18 cellular contexts compared by ENCODE assay signal in genomic region chr7:67021260-67021659, GRCh38. TPM values are rescaled to one million over a fixed set of nuclear protein-coding genes. Genes with fewer than 3 reads are reported as not detected.
DNase-seq lines count a peak whose midpoint lies in the region; ATAC-seq and TF ChIP-seq lines count a peak whose summit lies in the region.
"Had no signal": no experiment of that assay in that cellular context is flagged by ENCODE, and none has a peak within 500 bp of the region (broad histone marks: within the 10 kb centered on the region; RNA-seq: fewer than 3 reads in every experiment).

No MANE protein-coding gene starts in this region.

- in situ Hi-C loops in transverse colon (cut with MboI; ENCODE audit: low pct_ligation_motif_present in 1 of 4, low pct_unique_long_range_greater_than_20kb in 1 of 4, low sequenced_read_pairs in 3 of 4), result no loop called here

- H3K36me3 Mint-ChIP-seq in activated T-helper 1 cell treated with anti-CD3 and anti-CD28 coated beads, Interleukin-12 subunit alpha, Interleukin-12 subunit beta, Interleukin-2, Interleukin-4 antibody, amounts not matched to agents 30 ng/mL and 10 ng/mL and 1 ng/mL, durations not matched to agents 14 hours and 24 hours and 36 hours (ENCODE audit: low read depth), result peaks cover 32% of the 10 kb centered on the region
- peaks cover 57% of the 10 kb centered on the region for H3K36me3 Mint-ChIP-seq in nephron progenitor cell (ENCODE audit: low read depth)

- TF ChIP-seq CTCF in nephron progenitor cell (IDR thresholded peaks at IDR 0.05) (no peak), transverse colon (IDR thresholded peaks at IDR 0.05) (no peak)

- TF ChIP-seq EP300 in transverse colon (IDR thresholded peaks at IDR 0.05; ENCODE audit: low read depth), result no peak

- ATAC-seq in HG03039 (IDR thresholded peaks at IDR 0.05; ENCODE audit: unreplicated experiment), result no peak
- ATAC-seq: CD8-positive, alpha-beta T cell had no signal

- no peaks in the 10 kb centered on the region for H3K4me1 ChIP-seq in transverse colon

- H3K4me3 Mint-ChIP-seq in activated T-helper 1 cell treated with anti-CD3 and anti-CD28 coated beads, Interleukin-12 subunit alpha, Interleukin-12 subunit beta, Interleukin-2, Interleukin-4 antibody, amounts not matched to agents 30 ng/mL and 10 ng/mL and 1 ng/mL, durations not matched to agents 14 hours and 24 hours and 36 hours, result no peak overlapping the region
- no peak overlapping the region for H3K4me3 Mint-ChIP-seq in nephron progenitor cell
- H3K4me3 Mint-ChIP-seq: CD8-positive, alpha-beta T cell had no signal

- H3K27me3 Mint-ChIP-seq in activated T-helper 1 cell treated with anti-CD3 and anti-CD28 coated beads, Interleukin-12 subunit alpha, Interleukin-12 subunit beta, Interleukin-2, Interleukin-4 antibody, amounts not matched to agents 30 ng/mL and 10 ng/mL and 1 ng/mL, durations not matched to agents 14 hours and 24 hours and 36 hours (ENCODE audit: insufficient read depth), result no peaks in the 10 kb centered on the region
- no peaks in the 10 kb centered on the region for H3K27me3 Mint-ChIP-seq in nephron progenitor cell (ENCODE audit: low read depth, poor library complexity)

- no peaks in the 10 kb centered on the region for H3K27me3 ChIP-seq in transverse colon
- H3K27me3 ChIP-seq: SJSA1 had no signal

- H3K9me3 Mint-ChIP-seq in activated T-helper 1 cell treated with anti-CD3 and anti-CD28 coated beads, Interleukin-12 subunit alpha, Interleukin-12 subunit beta, Interleukin-2, Interleukin-4 antibody, amounts not matched to agents 30 ng/mL and 10 ng/mL and 1 ng/mL, durations not matched to agents 14 hours and 24 hours and 36 hours, result no peaks in the 10 kb centered on the region
- no peaks in the 10 kb centered on the region for H3K9me3 Mint-ChIP-seq in nephron progenitor cell
- H3K9me3 Mint-ChIP-seq: CD8-positive, alpha-beta T cell had no signal

- intact Hi-C loops in activated T-helper 1 cell treated with anti-CD3 and anti-CD28 coated beads, Interleukin-12 subunit alpha, Interleukin-12 subunit beta, Interleukin-2, Interleukin-4 antibody, amounts not matched to agents 30 ng/mL and 10 ng/mL and 1 ng/mL, durations not matched to agents 14 hours and 24 hours and 36 hours (cut with micrococcal nuclease), result no loop called here
- intact Hi-C loops in transverse colon (cut with DNase I; ENCODE audit: low total_unique reads), result no loop called here

- no peaks in the 10 kb centered on the region for H3K9me3 ChIP-seq in transverse colon
- H3K9me3 ChIP-seq: SJSA1 had no signal

- H3K4me3 ChIP-seq in transverse colon, result no peak overlapping the region
- H3K4me3 ChIP-seq: PC-9, SJSA1 had no signal

- peak; percentile 54 for DNase-seq in NCI-H2171 treated with DMSO at 0.1 percent for 48 hours (lab: John Stamatoyannopoulos, UW)
- no peak for DNase-seq in NCI-H2171 (lab: John Stamatoyannopoulos, UW)
- DNase-seq in AG20443 (ENCODE audit: low spot score), result peak; percentile 8
- DNase-seq in activated T-helper 1 cell treated with anti-CD3 and anti-CD28 coated beads, Interleukin-12 subunit alpha, Interleukin-12 subunit beta, Interleukin-2, Interleukin-4 antibody, amounts not matched to agents 30 ng/mL and 10 ng/mL and 1 ng/mL, durations not matched to agents 14 hours and 24 hours and 36 hours (ENCODE audit: low spot score), result no peak
- no peak for DNase-seq in nephron progenitor cell
- DNase-seq in transverse colon, result no peak
- no peak for DNase-seq in hypothalamus (lab: John Stamatoyannopoulos, UW)
- DNase-seq: CD8-positive, alpha-beta T cell; DND-41; MM.1S; NCI-H1092; NCI-H146; NCI-H2227 treated with DMSO at 0.1 percent for 48 hours; NCI-H524; PC-9 had no signal

- no peak for TF ChIP-seq POLR2A in transverse colon (IDR thresholded peaks at IDR 0.05)

- 85 to 88% methylated on average over 7 of the region's 7 CpGs for WGBS in transverse colon (ENCODE audit: low coverage in 1 of 2), 2 donors

- H3K27ac ChIP-seq in transverse colon, result no peak overlapping the region
- H3K27ac ChIP-seq: PC-9, RWPE1, SJSA1 had no signal

- peaks cover 0 to 39% (median 12%) of the 10 kb centered on the region in 4 donors for H3K36me3 ChIP-seq in transverse colon

- no peaks in the 10 kb centered on the region for H3K4me1 Mint-ChIP-seq in activated T-helper 1 cell treated with anti-CD3 and anti-CD28 coated beads, Interleukin-12 subunit alpha, Interleukin-12 subunit beta, Interleukin-2, Interleukin-4 antibody, amounts not matched to agents 30 ng/mL and 10 ng/mL and 1 ng/mL, durations not matched to agents 14 hours and 24 hours and 36 hours (ENCODE audit: low read depth)
- peaks cover 25% of the 10 kb centered on the region for H3K4me1 Mint-ChIP-seq in nephron progenitor cell

- peak overlapping the region; percentile 10 for H3K27ac Mint-ChIP-seq in activated T-helper 1 cell treated with anti-CD3 and anti-CD28 coated beads, Interleukin-12 subunit alpha, Interleukin-12 subunit beta, Interleukin-2, Interleukin-4 antibody, amounts not matched to agents 30 ng/mL and 10 ng/mL and 1 ng/mL, durations not matched to agents 14 hours and 24 hours and 36 hours
- H3K27ac Mint-ChIP-seq in nephron progenitor cell, result peak overlapping the region; percentile 41
- H3K27ac Mint-ChIP-seq: CD8-positive, alpha-beta T cell had no signal

RNA-seq across cellular contexts. Expression of gene TYW1, which starts 24.6 kb away (rescaled TPM):
- 21.4 and 22.4 TPM in 2 replicates for total RNA-seq in activated T-helper 1 cell treated with anti-CD3 and anti-CD28 coated beads, Interleukin-12 subunit alpha, Interleukin-12 subunit beta, Interleukin-2, Interleukin-4 antibody, amounts not matched to agents 30 ng/mL and 10 ng/mL and 1 ng/mL, durations not matched to agents 14 hours and 24 hours and 36 hours
- total RNA-seq in transverse colon, result 10 to 100 TPM; 24.3 to 87.8 (median 27.5) TPM

RNA-seq across cellular contexts. Expression of gene SBDS, which starts 25.9 kb away (rescaled TPM):
- total RNA-seq in activated T-helper 1 cell treated with anti-CD3 and anti-CD28 coated beads, Interleukin-12 subunit alpha, Interleukin-12 subunit beta, Interleukin-2, Interleukin-4 antibody, amounts not matched to agents 30 ng/mL and 10 ng/mL and 1 ng/mL, durations not matched to agents 14 hours and 24 hours and 36 hours, result 68.5 and 69.3 TPM in 2 replicates
- 100 to 1,000 TPM in 2 of 4 donors, 10 to 100 TPM in 2; 32.4 to 123 (median 95.8) TPM for total RNA-seq in transverse colon

Comparison
In these comparisons a context has a peak if more than half of its experiments do, and no peak if none do; other contexts are left out.
1. DNase-seq: peak in NCI-H2171 treated with DMSO at 0.1 percent for 48 hours (single experiment) and AG20443 (single experiment); none in NCI-H2171 (single experiment), activated T-helper 1 cell treated with anti-CD3 and anti-CD28 coated beads, Interleukin-12 subunit alpha, Interleukin-12 subunit beta, Interleukin-2, Interleukin-4 antibody, amounts not matched to agents 30 ng/mL and 10 ng/mL and 1 ng/mL, durations not matched to agents 14 hours and 24 hours and 36 hours (single experiment), nephron progenitor cell (single experiment), transverse colon (single experiment) and hypothalamus (0 of 51).